ENCODE assay signal across 1 cellular context in genomic region chr6:149847943-149848267, GRCh38.
TF ChIP-seq lines count a peak whose summit lies in the region.

No MANE protein-coding gene starts in this region.

TF ChIP-seq in HepG2, 621 proteins besides CTCF, POLR2A, EP300 and RAD21 (continued from another document):
- TF ChIP-seq PBX3 (CRISPR knock-in tag; IDR thresholded peaks at IDR 0.05; ENCODE audit: borderline replicate concordance) (no peak), AHDC1 (CRISPR knock-in tag; IDR thresholded peaks at IDR 0.05; ENCODE audit: borderline replicate concordance) (0 out of 2 replicates have a peak, but pooled peaks have one; percentile 4)
